ENCODE assay signal across 1 cellular context in the genomic region with DNA sequence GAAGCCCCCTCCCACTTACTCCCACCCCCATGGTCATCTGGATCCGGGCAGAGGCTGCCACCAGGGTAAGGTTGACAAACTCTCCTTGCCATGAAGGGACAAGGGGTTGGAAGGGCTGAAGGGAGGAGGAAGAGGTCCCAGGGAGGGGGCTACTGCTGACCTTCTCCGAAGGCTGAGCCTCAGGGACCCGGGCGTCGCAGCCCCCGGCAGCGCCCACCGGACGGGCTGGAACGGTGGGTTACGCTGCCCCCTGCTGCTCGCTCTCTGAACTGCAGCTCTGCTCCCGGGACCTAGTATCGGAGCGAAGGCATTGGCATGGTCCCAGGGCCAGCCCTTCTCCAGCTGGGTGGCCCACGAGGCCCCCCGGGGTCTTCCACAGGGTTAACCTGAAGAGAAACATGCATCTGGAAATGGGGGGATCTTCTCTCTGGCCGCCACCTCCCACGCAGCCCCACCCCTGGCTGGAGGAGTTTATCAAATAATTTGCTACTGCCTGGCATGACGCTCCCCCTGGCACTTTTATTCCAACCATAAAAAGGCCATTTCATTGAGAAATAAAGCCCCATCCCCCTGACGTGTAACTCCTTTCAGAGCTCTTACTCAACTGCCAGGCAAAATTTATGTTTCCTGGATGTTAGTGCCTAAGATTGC.
TF ChIP-seq lines count a peak whose summit lies in the region.

No MANE protein-coding gene starts in this region.

TF ChIP-seq in H1, 55 proteins besides CTCF, POLR2A, EP300 and RAD21 (continued from another document):
- TF ChIP-seq, protein P1, sequence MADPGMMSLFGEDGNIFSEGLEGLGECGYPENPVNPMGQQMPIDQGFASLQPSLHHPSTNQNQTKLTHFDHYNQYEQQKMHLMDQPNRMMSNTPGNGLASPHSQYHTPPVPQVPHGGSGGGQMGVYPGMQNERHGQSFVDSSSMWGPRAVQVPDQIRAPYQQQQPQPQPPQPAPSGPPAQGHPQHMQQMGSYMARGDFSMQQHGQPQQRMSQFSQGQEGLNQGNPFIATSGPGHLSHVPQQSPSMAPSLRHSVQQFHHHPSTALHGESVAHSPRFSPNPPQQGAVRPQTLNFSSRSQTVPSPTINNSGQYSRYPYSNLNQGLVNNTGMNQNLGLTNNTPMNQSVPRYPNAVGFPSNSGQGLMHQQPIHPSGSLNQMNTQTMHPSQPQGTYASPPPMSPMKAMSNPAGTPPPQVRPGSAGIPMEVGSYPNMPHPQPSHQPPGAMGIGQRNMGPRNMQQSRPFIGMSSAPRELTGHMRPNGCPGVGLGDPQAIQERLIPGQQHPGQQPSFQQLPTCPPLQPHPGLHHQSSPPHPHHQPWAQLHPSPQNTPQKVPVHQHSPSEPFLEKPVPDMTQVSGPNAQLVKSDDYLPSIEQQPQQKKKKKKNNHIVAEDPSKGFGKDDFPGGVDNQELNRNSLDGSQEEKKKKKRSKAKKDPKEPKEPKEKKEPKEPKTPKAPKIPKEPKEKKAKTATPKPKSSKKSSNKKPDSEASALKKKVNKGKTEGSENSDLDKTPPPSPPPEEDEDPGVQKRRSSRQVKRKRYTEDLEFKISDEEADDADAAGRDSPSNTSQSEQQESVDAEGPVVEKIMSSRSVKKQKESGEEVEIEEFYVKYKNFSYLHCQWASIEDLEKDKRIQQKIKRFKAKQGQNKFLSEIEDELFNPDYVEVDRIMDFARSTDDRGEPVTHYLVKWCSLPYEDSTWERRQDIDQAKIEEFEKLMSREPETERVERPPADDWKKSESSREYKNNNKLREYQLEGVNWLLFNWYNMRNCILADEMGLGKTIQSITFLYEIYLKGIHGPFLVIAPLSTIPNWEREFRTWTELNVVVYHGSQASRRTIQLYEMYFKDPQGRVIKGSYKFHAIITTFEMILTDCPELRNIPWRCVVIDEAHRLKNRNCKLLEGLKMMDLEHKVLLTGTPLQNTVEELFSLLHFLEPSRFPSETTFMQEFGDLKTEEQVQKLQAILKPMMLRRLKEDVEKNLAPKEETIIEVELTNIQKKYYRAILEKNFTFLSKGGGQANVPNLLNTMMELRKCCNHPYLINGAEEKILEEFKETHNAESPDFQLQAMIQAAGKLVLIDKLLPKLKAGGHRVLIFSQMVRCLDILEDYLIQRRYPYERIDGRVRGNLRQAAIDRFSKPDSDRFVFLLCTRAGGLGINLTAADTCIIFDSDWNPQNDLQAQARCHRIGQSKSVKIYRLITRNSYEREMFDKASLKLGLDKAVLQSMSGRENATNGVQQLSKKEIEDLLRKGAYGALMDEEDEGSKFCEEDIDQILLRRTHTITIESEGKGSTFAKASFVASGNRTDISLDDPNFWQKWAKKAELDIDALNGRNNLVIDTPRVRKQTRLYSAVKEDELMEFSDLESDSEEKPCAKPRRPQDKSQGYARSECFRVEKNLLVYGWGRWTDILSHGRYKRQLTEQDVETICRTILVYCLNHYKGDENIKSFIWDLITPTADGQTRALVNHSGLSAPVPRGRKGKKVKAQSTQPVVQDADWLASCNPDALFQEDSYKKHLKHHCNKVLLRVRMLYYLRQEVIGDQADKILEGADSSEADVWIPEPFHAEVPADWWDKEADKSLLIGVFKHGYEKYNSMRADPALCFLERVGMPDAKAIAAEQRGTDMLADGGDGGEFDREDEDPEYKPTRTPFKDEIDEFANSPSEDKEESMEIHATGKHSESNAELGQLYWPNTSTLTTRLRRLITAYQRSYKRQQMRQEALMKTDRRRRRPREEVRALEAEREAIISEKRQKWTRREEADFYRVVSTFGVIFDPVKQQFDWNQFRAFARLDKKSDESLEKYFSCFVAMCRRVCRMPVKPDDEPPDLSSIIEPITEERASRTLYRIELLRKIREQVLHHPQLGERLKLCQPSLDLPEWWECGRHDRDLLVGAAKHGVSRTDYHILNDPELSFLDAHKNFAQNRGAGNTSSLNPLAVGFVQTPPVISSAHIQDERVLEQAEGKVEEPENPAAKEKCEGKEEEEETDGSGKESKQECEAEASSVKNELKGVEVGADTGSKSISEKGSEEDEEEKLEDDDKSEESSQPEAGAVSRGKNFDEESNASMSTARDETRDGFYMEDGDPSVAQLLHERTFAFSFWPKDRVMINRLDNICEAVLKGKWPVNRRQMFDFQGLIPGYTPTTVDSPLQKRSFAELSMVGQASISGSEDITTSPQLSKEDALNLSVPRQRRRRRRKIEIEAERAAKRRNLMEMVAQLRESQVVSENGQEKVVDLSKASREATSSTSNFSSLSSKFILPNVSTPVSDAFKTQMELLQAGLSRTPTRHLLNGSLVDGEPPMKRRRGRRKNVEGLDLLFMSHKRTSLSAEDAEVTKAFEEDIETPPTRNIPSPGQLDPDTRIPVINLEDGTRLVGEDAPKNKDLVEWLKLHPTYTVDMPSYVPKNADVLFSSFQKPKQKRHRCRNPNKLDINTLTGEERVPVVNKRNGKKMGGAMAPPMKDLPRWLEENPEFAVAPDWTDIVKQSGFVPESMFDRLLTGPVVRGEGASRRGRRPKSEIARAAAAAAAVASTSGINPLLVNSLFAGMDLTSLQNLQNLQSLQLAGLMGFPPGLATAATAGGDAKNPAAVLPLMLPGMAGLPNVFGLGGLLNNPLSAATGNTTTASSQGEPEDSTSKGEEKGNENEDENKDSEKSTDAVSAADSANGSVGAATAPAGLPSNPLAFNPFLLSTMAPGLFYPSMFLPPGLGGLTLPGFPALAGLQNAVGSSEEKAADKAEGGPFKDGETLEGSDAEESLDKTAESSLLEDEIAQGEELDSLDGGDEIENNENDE (IDR thresholded peaks at IDR 0.05; ENCODE audit: insufficient replicate concordance, low read length): no peak
